In the genomic region with DNA sequence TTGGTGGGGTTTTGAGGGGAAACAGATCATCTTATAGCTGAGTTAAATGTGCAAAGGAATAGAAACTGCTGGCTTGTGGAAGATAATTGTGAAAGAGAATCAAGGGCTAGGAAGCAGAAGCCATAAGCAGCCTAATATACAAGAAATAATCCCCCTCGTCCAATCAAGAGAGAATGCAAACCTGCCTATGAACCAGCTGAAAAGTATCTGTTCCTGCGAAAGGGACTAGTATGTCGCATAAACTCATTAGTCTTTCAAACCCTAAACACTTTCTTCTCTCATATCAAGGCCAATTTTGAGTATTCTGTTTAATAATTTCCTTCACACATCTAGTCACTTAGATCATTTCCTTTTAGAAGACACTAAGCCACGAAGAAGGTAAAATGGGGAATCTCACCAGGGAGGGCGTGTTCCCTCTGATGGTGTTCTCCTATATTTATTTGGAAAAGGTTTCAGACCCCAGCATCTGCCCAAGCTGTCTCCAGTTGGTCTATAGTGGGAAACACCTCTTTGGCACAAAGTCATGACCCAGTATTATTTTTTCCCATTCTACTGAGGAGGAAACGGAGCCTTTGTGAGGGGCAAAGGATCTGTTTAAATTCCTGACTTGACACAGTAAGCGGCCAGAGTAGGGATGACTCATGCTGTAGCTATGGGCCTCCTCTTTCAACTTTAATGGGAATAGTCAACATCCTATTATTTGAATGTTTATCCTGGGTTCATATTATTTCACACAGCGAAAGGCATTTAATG, we compare ENCODE assay signal across 8 cellular contexts.
DNase-seq lines count a peak whose midpoint lies in the region; ATAC-seq, FAIRE-seq and TF ChIP-seq lines count a peak whose summit lies in the region.

No MANE protein-coding gene starts in this region.

- POLR2A ChIA-PET in A549 (lab: Yijun Ruan, JAX) (no interaction called here), HepG2 (lab: Yijun Ruan, JAX) (interaction anchor here (0.8 to 1.7 kb wide), 7 partner anchors 9 to 128 kb away, joined by 3 to 7 read pairs (median 3); no protein-coding TSS in a partner anchor)

- peak; percentile 93 to 97 for ATAC-seq in A549
- ATAC-seq in HepG2: peak; percentile 83

- no peaks in the 10 kb centered on the region for H3K27me3 ChIP-seq in bronchial epithelial cell (ENCODE audit: control insufficient read depth, insufficient read depth, low read length)
- no peaks in the 10 kb centered on the region for H3K27me3 ChIP-seq in HepG2 (ENCODE audit: control insufficient read depth in 1 of 2, insufficient read depth in 2 of 2, low read length in 2 of 2)

- TF ChIP-seq CTCF in A549 (IDR thresholded peaks at IDR 0.05): no peak
- TF ChIP-seq CTCF in bronchial epithelial cell (IDR thresholded peaks at IDR 0.05; ENCODE audit: insufficient read depth, low read length, severe bottlenecking): no peak
- TF ChIP-seq CTCF in HepG2 (CRISPR knock-in tag; IDR thresholded peaks at IDR 0.05): no peak
- TF ChIP-seq CTCF in GM10266 (IDR thresholded peaks at IDR 0.05; ENCODE audit: control insufficient read depth, insufficient read depth, low read depth, missing control alignments): no peak

- no peaks in the 10 kb centered on the region for H4K20me1 ChIP-seq in HepG2 (ENCODE audit: insufficient read depth, low read length)

- TF ChIP-seq POLR2A in A549 (IDR thresholded peaks at IDR 0.05; ENCODE audit: low read length): no peak
- TF ChIP-seq POLR2A in HepG2 (IDR thresholded peaks at IDR 0.05; ENCODE audit: insufficient read depth in 1 of 2, low read depth in 2 of 2, low read length in 2 of 2): no peak

- TF ChIP-seq EP300 in A549 (IDR thresholded peaks at IDR 0.05) (0 out of 5 replicates have a peak, but pooled peaks of 1 of the 2 experiments have one; percentile 56), HepG2 (IDR thresholded peaks at IDR 0.05; ENCODE audit: low read depth in 2 of 2, low read length in 2 of 2) (peak; percentile 61 to 90; a peak in 3 of 4 replicates), HepG2 (CRISPR knock-in tag; IDR thresholded peaks at IDR 0.05; ENCODE audit: borderline replicate concordance) (peak; percentile 78)

- H3K36me3 ChIP-seq in bronchial epithelial cell (ENCODE audit: control insufficient read depth, insufficient read depth, low read length) (no peaks in the 10 kb centered on the region), HepG2 (replicated peaks in 1 of 2; ENCODE audit: control insufficient read depth in 1 of 2, insufficient read depth in 2 of 2, low read length in 2 of 2) (no peaks in the 10 kb centered on the region; a peak in 1 of 5 replicates)

- CTCF ChIA-PET in A549 (lab: Yijun Ruan, JAX) (interaction anchor here (1.6 kb wide), 1 partner anchor 597 kb away, joined by 4 read pairs; no protein-coding TSS in a partner anchor), HepG2 (lab: Yijun Ruan, JAX; ENCODE audit: low intra/inter-chr PET ratio, low total read pairs) (interaction anchor here (1.5 kb wide), 1 partner anchor 24 kb away, joined by 3 read pairs; no protein-coding TSS in a partner anchor)

- no peak for FAIRE-seq in A549 (lab: Jason Lieb, UNC)
- FAIRE-seq in bronchial epithelial cell (lab: Jason Lieb, UNC): no peak
- peak; percentile 94 for FAIRE-seq in HepG2 (lab: Jason Lieb, UNC)

- DNase-seq in A549 (ENCODE audit: low read depth in 1 of 2, low spot score in 1 of 2) (peak; percentile 30 to 89), HT-29 (ENCODE audit: low spot score) (peak; percentile 76), bronchial epithelial cell (ENCODE audit: low read depth) (peak; percentile 80), HepG2 (ENCODE audit: low spot score) (peak; percentile 96), T-helper 2 cell (no peak), NCI-H1105 (lab: John Stamatoyannopoulos, UW) (no peak), GM10266 (ENCODE audit: extremely low spot score) (no peak), NCI-H2029 treated with DMSO at 0.1 percent for 48 hours (lab: John Stamatoyannopoulos, UW) (no peak)

- H3K79me2 ChIP-seq in HepG2 (ENCODE audit: insufficient read depth, low read length): peaks cover 7% of the 10 kb centered on the region

- intact Hi-C loops in HepG2 (cut with micrococcal nuclease; ENCODE audit: unreplicated experiment): loop anchor here (1.0 kb wide), 1 partner anchor 23 kb away; no protein-coding TSS in a partner anchor

- BruUV-seq in HepG2 (replicated peaks; lab: Mats Ljungman, UMichigan): TSS peak; percentile 59

- H3K4me2 ChIP-seq in A549: peak overlapping the region; percentile 76
- H3K4me2 ChIP-seq in HepG2 (ENCODE audit: low read depth, low read length): peak overlapping the region; percentile 67

- in situ Hi-C loops in HepG2 (cut with HindIII; ENCODE audit: extremely low pct_ligation_motif_present, low pct_unique_long_range_greater_than_20kb): loop anchor here (10.0 kb wide), 1 partner anchor 235 kb away; a partner anchor contains a TSS

- no peak overlapping the region for H2AFZ ChIP-seq in HepG2 (ENCODE audit: low read length)

- WGBS in A549 (ENCODE audit: missing lambda C conversion rate): 5% methylated on average over 8 of the region's 8 CpGs
- WGBS in HepG2 (ENCODE audit: low lambda C conversion rate): 33% methylated on average over 8 of the region's 8 CpGs

- H3K9me3 ChIP-seq in A549 (no peaks in the 10 kb centered on the region), HepG2 (ENCODE audit: low read length) (no peaks in the 10 kb centered on the region)

- H3K4me3 ChIP-seq in A549 (no peak overlapping the region), bronchial epithelial cell (ENCODE audit: low read depth, low read length) (no peak overlapping the region), HepG2 (replicated peaks in 1 of 3; ENCODE audit: insufficient read depth in 1 of 3, low read depth in 2 of 3, low read length in 3 of 3) (peak overlapping the region in 1 of 3 experiments; percentile 47; a peak in 2 of 6 replicates)

- H3K4me1 ChIP-seq in A549: peaks cover 30% of the 10 kb centered on the region
- peaks cover 71% of the 10 kb centered on the region for H3K4me1 ChIP-seq in HepG2 (ENCODE audit: insufficient read depth, low read length)

- no peak; a peak in 1 of 5 replicates for TF ChIP-seq RAD21 in A549 (conservative IDR thresholded peaks at IDR 0.05 in 1 of 2, IDR thresholded peaks at IDR 0.05 in 1 of 2)
- no peak for TF ChIP-seq RAD21 in HepG2 (CRISPR knock-in tag; IDR thresholded peaks at IDR 0.05)

- H3K27ac ChIP-seq in A549: peak overlapping the region; percentile 57 to 77
- peak overlapping the region; percentile 76 for H3K27ac ChIP-seq in HepG2 (ENCODE audit: extremely low read length, insufficient read depth, low read length)

- H3K9ac ChIP-seq in HepG2 (ENCODE audit: insufficient read depth, low read depth, low read length): peak overlapping the region; percentile 54; the same call in 1 of the 2 replicates

TF ChIP-seq in A549, 52 proteins besides CTCF, POLR2A, EP300 and RAD21:
- peak; percentile 62; the same call in 1 of the 2 replicates for TF ChIP-seq FOSL2 (IDR thresholded peaks at IDR 0.05)
- TF ChIP-seq FOSL2 (CRISPR knock-in tag; IDR thresholded peaks at IDR 0.05): peak; percentile 96
- TF ChIP-seq JUN (IDR thresholded peaks at IDR 0.05): peak in 1 of 2 experiments; percentile 38; a peak in 1 of 5 replicates
- TF ChIP-seq EHF (CRISPR knock-in tag; IDR thresholded peaks at IDR 0.05): no peak
- TF ChIP-seq, protein P1, sequence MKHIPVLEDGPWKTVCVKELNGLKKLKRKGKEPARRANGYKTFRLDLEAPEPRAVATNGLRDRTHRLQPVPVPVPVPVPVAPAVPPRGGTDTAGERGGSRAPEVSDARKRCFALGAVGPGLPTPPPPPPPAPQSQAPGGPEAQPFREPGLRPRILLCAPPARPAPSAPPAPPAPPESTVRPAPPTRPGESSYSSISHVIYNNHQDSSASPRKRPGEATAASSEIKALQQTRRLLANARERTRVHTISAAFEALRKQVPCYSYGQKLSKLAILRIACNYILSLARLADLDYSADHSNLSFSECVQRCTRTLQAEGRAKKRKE (CRISPR knock-in tag; IDR thresholded peaks at IDR 0.05; ENCODE audit: low read depth): no peak
- TF ChIP-seq CEBPB (IDR thresholded peaks at IDR 0.05): 0 out of 4 replicates have a peak, but pooled peaks of 1 of the 2 experiments have one; percentile 3
- TF ChIP-seq GATA3 (IDR thresholded peaks at IDR 0.05; ENCODE audit: borderline replicate concordance): peak; percentile 68; the same call in 1 of the 2 replicates
- peak; percentile 74 for TF ChIP-seq JUNB (IDR thresholded peaks at IDR 0.05)
- peak; percentile 31; the same call in 1 of the 3 replicates for TF ChIP-seq SMC3 (IDR thresholded peaks at IDR 0.05)
- no peak for TF ChIP-seq KDM1A (IDR thresholded peaks at IDR 0.05; ENCODE audit: low read depth)

TF ChIP-seq in HepG2, 621 proteins besides CTCF, POLR2A, EP300 and RAD21 (continues in another document):
- TF ChIP-seq ISL2 (CRISPR knock-in tag; IDR thresholded peaks at IDR 0.05): peak; percentile 91
- TF ChIP-seq RARA (CRISPR knock-in tag; IDR thresholded peaks at IDR 0.05): peak; percentile 81
- TF ChIP-seq ASH2L (IDR thresholded peaks at IDR 0.05; ENCODE audit: insufficient read length, low read depth, low read length): peak; percentile 73
- peak; percentile 88 for TF ChIP-seq SOX5 (CRISPR knock-in tag; IDR thresholded peaks at IDR 0.05; ENCODE audit: borderline replicate concordance)
- peak; percentile 17; the same call in 1 of the 2 replicates for TF ChIP-seq DMAP1 (CRISPR knock-in tag; IDR thresholded peaks at IDR 0.05)
- TF ChIP-seq ZNF564 (CRISPR knock-in tag; IDR thresholded peaks at IDR 0.05): no peak
- TF ChIP-seq MEF2D (CRISPR knock-in tag; IDR thresholded peaks at IDR 0.05): peak; percentile 77; the same call in 1 of the 2 replicates
- peak; percentile 44 for TF ChIP-seq HDAC1 (CRISPR knock-in tag; IDR thresholded peaks at IDR 0.05)
- peak; percentile 73 for TF ChIP-seq BCL6 (CRISPR knock-in tag; IDR thresholded peaks at IDR 0.05)
- TF ChIP-seq MED1 (CRISPR knock-in tag; IDR thresholded peaks at IDR 0.05): peak; percentile 95
- TF ChIP-seq HMG20A (CRISPR knock-in tag; IDR thresholded peaks at IDR 0.05; ENCODE audit: borderline replicate concordance): peak; percentile 79; the same call in 1 of the 2 replicates
- TF ChIP-seq, protein P2, sequence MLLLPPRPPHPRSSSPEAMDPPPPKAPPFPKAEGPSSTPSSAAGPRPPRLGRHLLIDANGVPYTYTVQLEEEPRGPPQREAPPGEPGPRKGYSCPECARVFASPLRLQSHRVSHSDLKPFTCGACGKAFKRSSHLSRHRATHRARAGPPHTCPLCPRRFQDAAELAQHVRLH (CRISPR knock-in tag; IDR thresholded peaks at IDR 0.05; ENCODE audit: borderline replicate concordance, low read depth): 0 out of 2 replicates have a peak, but pooled peaks have one; percentile 34
- TF ChIP-seq SIX4 (CRISPR knock-in tag; IDR thresholded peaks at IDR 0.05): peak; percentile 60; the same call in 1 of the 2 replicates

Comparison
In these comparisons a context has a peak if more than half of its experiments do, and no peak if none do; other contexts are left out.
1. DNase-seq: peak in A549 (2 of 2), HT-29 (single experiment), bronchial epithelial cell (single experiment) and HepG2 (single experiment); none in T-helper 2 cell (0 of 5), NCI-H1105 (single experiment), GM10266 (single experiment) and NCI-H2029 treated with DMSO at 0.1 percent for 48 hours (single experiment).